ENCODE assay signal across 8 cellular contexts in the genomic region with DNA sequence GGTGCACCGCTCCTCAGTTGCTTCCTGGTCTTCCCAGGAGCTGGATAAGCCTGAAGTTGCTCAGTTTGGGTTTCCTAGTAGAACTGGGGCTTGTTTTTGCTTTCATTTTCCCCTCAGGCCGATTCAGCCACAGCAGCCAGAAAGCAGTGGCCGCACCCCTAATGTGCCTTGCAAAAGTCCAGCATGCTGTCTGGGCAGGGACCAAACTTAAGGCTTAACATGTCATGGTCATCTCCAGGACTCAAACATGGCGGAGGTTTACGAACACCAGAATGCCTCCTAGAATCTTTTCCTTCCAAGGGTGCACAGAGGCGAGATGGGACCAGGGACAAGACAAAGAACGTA. TPM values are rescaled to one million over a fixed set of nuclear protein-coding genes. Genes with fewer than 3 reads are reported as not detected.
DNase-seq lines count a peak whose midpoint lies in the region; ATAC-seq and TF ChIP-seq lines count a peak whose summit lies in the region.

No MANE protein-coding gene starts in this region.

- H3K4me1 ChIP-seq in DND-41 (ENCODE audit: insufficient read depth, low read length) (peaks cover 51% of the 10 kb centered on the region), adrenal gland (replicated peaks in 1 of 2) (peaks cover 46 to 55% of the 10 kb centered on the region in 2 donors), thymus (ENCODE audit: control insufficient read depth, insufficient read depth, low read length) (peaks cover 22% of the 10 kb centered on the region)

- peak overlapping the region; percentile 86 for H3K4me2 ChIP-seq in DND-41 (ENCODE audit: insufficient read depth, low read length)

- H3K27me3 ChIP-seq in DND-41 (ENCODE audit: insufficient read depth, low read length, poor library complexity) = no peaks in the 10 kb centered on the region
- H3K27me3 ChIP-seq in adrenal gland = no peaks in the 10 kb centered on the region
- H3K27me3 ChIP-seq in layer of hippocampus (ENCODE audit: control insufficient read depth, insufficient read depth, low read length) = no peaks in the 10 kb centered on the region
- no peaks in the 10 kb centered on the region for H3K27me3 ChIP-seq in thymus (ENCODE audit: control insufficient read depth, insufficient read depth)

- H3K27ac ChIP-seq in DND-41 (ENCODE audit: low read length) = peak overlapping the region; percentile 86
- H3K27ac ChIP-seq in KOPT-K1 (ENCODE audit: low read depth, low read length, poor library complexity, severe bottlenecking) = peak overlapping the region; percentile 96
- H3K27ac ChIP-seq in adrenal gland = peak overlapping the region; percentile 84 to 96 (median 93)
- peak overlapping the region; percentile 95 for H3K27ac ChIP-seq in layer of hippocampus (ENCODE audit: low read depth, low read length)
- peak overlapping the region; percentile 96 for H3K27ac ChIP-seq in thymus (ENCODE audit: low read depth)

- peak overlapping the region; percentile 76 for H2AFZ ChIP-seq in DND-41 (ENCODE audit: low read depth, low read length)

- WGBS in adrenal gland, 4 donors = 59 to 67% (median 63%) methylated on average over 7 of the region's 7 CpGs
- WGBS in thymus = 68% methylated on average over 7 of the region's 7 CpGs

- H4K20me1 ChIP-seq in DND-41 (ENCODE audit: insufficient read depth, low read length) = no peaks in the 10 kb centered on the region

- no peak for TF ChIP-seq CTCF in DND-41 (IDR thresholded peaks at IDR 0.05; ENCODE audit: borderline replicate concordance, extremely low read depth, low read length, poor library complexity, severe bottlenecking)
- TF ChIP-seq CTCF in adrenal gland (IDR thresholded peaks at IDR 0.05) = no peak

- no peak for TF ChIP-seq POLR2A in adrenal gland (IDR thresholded peaks at IDR 0.05)

- no peaks in the 10 kb centered on the region for H3K9me3 ChIP-seq in DND-41 (ENCODE audit: insufficient read depth, low read length, severe bottlenecking)
- H3K9me3 ChIP-seq in KOPT-K1 (ENCODE audit: insufficient read depth, low read length, poor library complexity, severe bottlenecking) = no peaks in the 10 kb centered on the region
- H3K9me3 ChIP-seq in adrenal gland (replicated peaks in 1 of 3) = no peaks in the 10 kb centered on the region
- no peaks in the 10 kb centered on the region for H3K9me3 ChIP-seq in thymus (ENCODE audit: control insufficient read depth)

- intact Hi-C loops in adrenal gland (cut with DNase I) = no loop called here

- H3K79me2 ChIP-seq in DND-41 (ENCODE audit: insufficient read depth, low read length) = peaks cover 31% of the 10 kb centered on the region

- peak overlapping the region; percentile 74 for H3K9ac ChIP-seq in DND-41 (ENCODE audit: low read depth, low read length)

- no peak for ATAC-seq in DND-41 (ENCODE audit: insufficient read depth, low read depth)
- ATAC-seq in GM19023 (IDR thresholded peaks at IDR 0.05; ENCODE audit: unreplicated experiment) = no peak

- H3K36me3 ChIP-seq in DND-41 (ENCODE audit: insufficient read depth, low read length) = peaks cover 47% of the 10 kb centered on the region
- H3K36me3 ChIP-seq in KOPT-K1 (ENCODE audit: insufficient read depth, low read length) = peaks cover 49% of the 10 kb centered on the region
- peaks cover 0 to 45% of the 10 kb centered on the region in 2 donors for H3K36me3 ChIP-seq in adrenal gland (replicated peaks in 1 of 2)
- peaks cover 29% of the 10 kb centered on the region for H3K36me3 ChIP-seq in thymus (ENCODE audit: control insufficient read depth, insufficient read depth)

- DNase-seq in DND-41 = no peak
- peak in 5 of 7 donors; percentile 31 to 71 (median 35) for DNase-seq in adrenal gland
- DNase-seq in NCI-H526 treated with DMSO at 0.1 percent for 48 hours (lab: John Stamatoyannopoulos, UW) = no peak
- no peak for DNase-seq in SW480 (ENCODE audit: low spot score)

- H3K4me3 ChIP-seq in DND-41 (ENCODE audit: low read depth in 1 of 2, low read length in 2 of 2) (peak overlapping the region in 1 of 2 experiments; percentile 72; a peak in 2 of 4 replicates), adrenal gland (peak overlapping the region in 3 of 4 donors; percentile 53 to 58 (median 58)), thymus (ENCODE audit: low read length) (peak overlapping the region; percentile 82)

RNA-seq across cellular contexts. Expression of gene GNG3, which starts 2.5 kb away (rescaled TPM):
- 1 to 10 TPM in 2 of 8 donors, under 1 TPM in 4, not detected in 2; 0.39 to 3.2 (median 0.94) TPM for total RNA-seq in adrenal gland
- polyA plus RNA-seq in adrenal gland (10 to 100 TPM in 1 of 3 donors, 1 to 10 TPM in 2; 4.1 to 15.7 (median 6.4) TPM), thymus (0.41 TPM)

RNA-seq across cellular contexts. Expression of gene BSCL2, which starts 2.7 kb away (rescaled TPM):
- 100 to 1,000 TPM in 5 of 8 donors, 10 to 100 TPM in 3; 77.6 to 185 (median 105) TPM for total RNA-seq in adrenal gland
- 100 to 1,000 TPM; 134 to 653 (median 440) TPM for polyA plus RNA-seq in adrenal gland
- 76.6 TPM for polyA plus RNA-seq in thymus

RNA-seq across cellular contexts. Expression of gene HNRNPUL2, which starts 17.3 kb away (rescaled TPM):
- 10 to 100 TPM; 10.3 to 34.5 (median 20.2) TPM for total RNA-seq in adrenal gland
- polyA plus RNA-seq in adrenal gland = 10 to 100 TPM; 23.8 to 40.2 (median 38.1) TPM
- 44.7 TPM for polyA plus RNA-seq in thymus

RNA-seq across cellular contexts. Expression of gene TTC9C, which starts 18.3 kb away (rescaled TPM):
- 10 to 100 TPM; 10.7 to 32.6 (median 24.2) TPM for total RNA-seq in adrenal gland
- polyA plus RNA-seq in adrenal gland (10 to 100 TPM; 36.7 to 93.9 (median 46.3) TPM), thymus (34.9 TPM)

RNA-seq across cellular contexts. Expression of gene LRRN4CL, which starts 20.6 kb away (rescaled TPM):
- total RNA-seq in adrenal gland = 10 to 100 TPM in 6 of 8 donors, 1 to 10 TPM in 2; 6.5 to 29.9 (median 14.7) TPM
- polyA plus RNA-seq in adrenal gland (1 to 10 TPM; 5.7 to 9.3 (median 6.4) TPM), thymus (0.75 TPM)

Comparison
In these comparisons a context has a peak if more than half of its experiments do, and no peak if none do; other contexts are left out.
1. DNase-seq: peak in adrenal gland (5 of 7); none in DND-41 (single experiment), NCI-H526 treated with DMSO at 0.1 percent for 48 hours (single experiment) and SW480 (single experiment).
2. Peak in every context shown above with its lines, with median percentiles within 50 percentile points of each other: H3K27ac ChIP-seq.